22 cellular contexts compared by ENCODE assay signal in genomic region chrX:84108589-84108988, GRCh38.
DNase-seq lines count a peak whose midpoint lies in the region; ATAC-seq, FAIRE-seq and TF ChIP-seq lines count a peak whose summit lies in the region.
"Had no signal": no experiment of that assay in that cellular context is flagged by ENCODE, and none has a peak within 500 bp of the region (broad histone marks: within the 10 kb centered on the region; RNA-seq: fewer than 3 reads in every experiment).

No MANE protein-coding gene starts in this region.

- peaks cover 27% of the 10 kb centered on the region for H3K9me3 Mint-ChIP-seq in chondrocyte (ENCODE audit: low read depth)

- intact Hi-C loops in psoas muscle (cut with DNase I): no loop called here

- H3K27me3 ChIP-seq in small intestine (ENCODE audit: control insufficient read depth in 2 of 2, insufficient read depth in 2 of 2, low read length in 2 of 2) (no peaks in the 10 kb centered on the region), psoas muscle (ENCODE audit: insufficient read depth in 3 of 3, low read length in 2 of 3) (no peaks in the 10 kb centered on the region)

- no peak overlapping the region for H3K4me3 Mint-ChIP-seq in chondrocyte (ENCODE audit: unreplicated experiment)
- H3K4me3 Mint-ChIP-seq: B cell; CD4-positive, CD25-positive, alpha-beta regulatory T cell; CD8-positive, alpha-beta T cell had no signal

- ATAC-seq in psoas muscle (no peak), GM18498 (IDR thresholded peaks at IDR 0.05; ENCODE audit: unreplicated experiment) (no peak), esophagus mucosa (no peak)
- ATAC-seq: CD8-positive, alpha-beta T cell had no signal

- no peak overlapping the region for H3K27ac Mint-ChIP-seq in chondrocyte (ENCODE audit: unreplicated experiment)
- H3K27ac Mint-ChIP-seq: B cell; CD4-positive, CD25-positive, alpha-beta regulatory T cell; CD8-positive, alpha-beta T cell had no signal

- TF ChIP-seq CTCF in chondrocyte (IDR thresholded peaks at IDR 0.05): no peak
- TF ChIP-seq CTCF in psoas muscle (IDR thresholded peaks at IDR 0.05): no peak

- no peaks in the 10 kb centered on the region for H3K36me3 Mint-ChIP-seq in chondrocyte (ENCODE audit: low read depth)
- H3K36me3 Mint-ChIP-seq: CD4-positive, CD25-positive, alpha-beta regulatory T cell; CD8-positive, alpha-beta T cell had no signal

- H3K9me3 ChIP-seq in small intestine (ENCODE audit: control insufficient read depth, low read depth): no peaks in the 10 kb centered on the region
- H3K9me3 ChIP-seq in psoas muscle: peaks cover 2% of the 10 kb centered on the region
- H3K9me3 ChIP-seq: BLaER1, Caco-2 had no signal

- 38 to 66% (median 42%) methylated on average over 5 of the region's 5 CpGs for WGBS in small intestine, 3 donors
- WGBS in psoas muscle, 3 donors: 79 to 94% (median 94%) methylated on average over 5 of the region's 5 CpGs

- FAIRE-seq in small intestine (lab: Jason Lieb, UNC): no peak
- FAIRE-seq: GM12891, H54 had no signal

- no peaks in the 10 kb centered on the region for H3K36me3 ChIP-seq in small intestine (ENCODE audit: control insufficient read depth in 2 of 2, insufficient read depth in 2 of 2, low read length in 2 of 2)
- H3K36me3 ChIP-seq in psoas muscle (ENCODE audit: insufficient read depth in 1 of 2, low read depth in 1 of 2): no peaks in the 10 kb centered on the region
- H3K36me3 ChIP-seq: BLaER1 had no signal

- no peaks in the 10 kb centered on the region for H3K27me3 Mint-ChIP-seq in chondrocyte (ENCODE audit: low read depth)
- H3K27me3 Mint-ChIP-seq: B cell; CD4-positive, CD25-positive, alpha-beta regulatory T cell had no signal

- peak; percentile 1 for DNase-seq in DMS53 (lab: John Stamatoyannopoulos, UW)
- DNase-seq in DMS53 treated with DMSO at 0.1 percent for 48 hours (lab: John Stamatoyannopoulos, UW; ENCODE audit: unreplicated experiment): no peak
- DNase-seq in chondrocyte (ENCODE audit: low spot score): peak; percentile 39
- peak; percentile 84 for DNase-seq in mesenteric fat pad (ENCODE audit: low spot score)
- peak; percentile 60 for DNase-seq in small intestine
- no peak for DNase-seq in psoas muscle
- DNase-seq: Caco-2; CD4-positive, CD25-positive, alpha-beta regulatory T cell; CD8-positive, alpha-beta T cell; DMS153; DMS79 treated with DMSO at 0.1 percent for 48 hours; GF-D8; GOT3; HCEC 1CT had no signal

- no peaks in the 10 kb centered on the region for H3K4me1 Mint-ChIP-seq in chondrocyte (ENCODE audit: low read depth)
- H3K4me1 Mint-ChIP-seq: B cell; CD4-positive, CD25-positive, alpha-beta regulatory T cell had no signal

- H3K4me3 ChIP-seq in small intestine (ENCODE audit: low read depth in 1 of 2, low read length in 2 of 2): no peak overlapping the region
- no peak overlapping the region for H3K4me3 ChIP-seq in psoas muscle
- H3K4me3 ChIP-seq: BLaER1 had no signal

- H3K4me1 ChIP-seq in small intestine (ENCODE audit: control insufficient read depth in 2 of 2, insufficient read depth in 1 of 2, low read depth in 1 of 2, low read length in 1 of 2): no peaks in the 10 kb centered on the region
- no peaks in the 10 kb centered on the region for H3K4me1 ChIP-seq in psoas muscle
- H3K4me1 ChIP-seq: BLaER1, Caco-2 had no signal

- H3K27ac ChIP-seq in small intestine (ENCODE audit: low read depth in 1 of 2, low read length in 1 of 2) (no peak overlapping the region), psoas muscle (no peak overlapping the region)
- H3K27ac ChIP-seq: 22Rv1, BLaER1, C4-2B had no signal

Comparison
In these comparisons a context has a peak if more than half of its experiments do, and no peak if none do; other contexts are left out.
1. DNase-seq: peak in DMS53 (single experiment), chondrocyte (single experiment), mesenteric fat pad (single experiment) and small intestine (single experiment); none in DMS53 treated with DMSO at 0.1 percent for 48 hours (single experiment) and psoas muscle (0 of 2).